14 cellular contexts compared by ENCODE assay signal in genomic region chr5:77230727-77231469, GRCh38. TPM values are rescaled to one million over a fixed set of nuclear protein-coding genes. Genes with fewer than 3 reads are reported as not detected.
DNase-seq lines count a peak whose midpoint lies in the region; TF ChIP-seq lines count a peak whose summit lies in the region.
"Had no signal": no experiment of that assay in that cellular context is flagged by ENCODE, and none has a peak within 500 bp of the region (broad histone marks: within the 10 kb centered on the region; RNA-seq: fewer than 3 reads in every experiment).

No MANE protein-coding gene starts in this region.

- H3K27me3 Mint-ChIP-seq in neural crest cell (ENCODE audit: low read depth): peaks cover 8% of the 10 kb centered on the region

- H3K27ac Mint-ChIP-seq in neural crest cell (ENCODE audit: unreplicated experiment): no peak overlapping the region

- no peaks in the 10 kb centered on the region for H3K36me3 Mint-ChIP-seq in neural crest cell (ENCODE audit: low read depth)

- peak; percentile 37 for TF ChIP-seq CTCF in neural crest cell (conservative IDR thresholded peaks at IDR 0.05)

- H3K4me3 Mint-ChIP-seq in neural crest cell: no peak overlapping the region

- no peaks in the 10 kb centered on the region for H3K9me3 Mint-ChIP-seq in neural crest cell

- DNase-seq in DMS 273 (lab: John Stamatoyannopoulos, UW; ENCODE audit: unreplicated experiment): peak; percentile 45
- no peak for DNase-seq in DMS 273 treated with DMSO at 0.1 percent for 48 hours (lab: John Stamatoyannopoulos, UW)
- DNase-seq in Kasumi-1 (lab: John Stamatoyannopoulos, UW): peak; percentile 61 to 68
- DNase-seq in amniotic epithelial cell (ENCODE audit: low read depth): peak; percentile 4
- DNase-seq in neural crest cell (ENCODE audit: low read depth, low spot score): no peak
- DNase-seq in cerebellar nuclear complex (lab: John Stamatoyannopoulos, UW): no peak
- no peak for DNase-seq in Ammon's horn (ENCODE audit: low spot score)
- no peak for DNase-seq in dedifferentiated amniotic fluid mesenchymal stem cell (ENCODE audit: extremely low spot score)
- DNase-seq: activated CD8-positive, alpha-beta memory T cell treated with anti-CD3 and anti-CD28 coated beads, Interleukin-2, amount 50 U/mL, for 4 hours; body of pancreas; NCI-H2029; stimulated activated CD8-positive, alpha-beta memory T cell treated with anti-CD3 and anti-CD28 coated beads, Interleukin-4, amount 100 ng/mL, for 48 hours; SW 1271 had no signal

- no peaks in the 10 kb centered on the region for H3K4me1 Mint-ChIP-seq in neural crest cell

RNA-seq across cellular contexts. Expression of gene PDE8B, which starts 20.4 kb away (rescaled TPM):
- 0.44 and 1.1 TPM in 2 replicates for total RNA-seq in neural crest cell
- total RNA-seq: A172 had no signal

Comparison
In these comparisons a context has a peak if more than half of its experiments do, and no peak if none do; other contexts are left out.
1. DNase-seq: peak in DMS 273 (single experiment), Kasumi-1 (2 of 2) and amniotic epithelial cell (single experiment); none in DMS 273 treated with DMSO at 0.1 percent for 48 hours (single experiment), neural crest cell (single experiment), cerebellar nuclear complex (0 of 2), Ammon's horn (single experiment) and dedifferentiated amniotic fluid mesenchymal stem cell (single experiment).